6 cellular contexts compared by ENCODE assay signal in the genomic region with DNA sequence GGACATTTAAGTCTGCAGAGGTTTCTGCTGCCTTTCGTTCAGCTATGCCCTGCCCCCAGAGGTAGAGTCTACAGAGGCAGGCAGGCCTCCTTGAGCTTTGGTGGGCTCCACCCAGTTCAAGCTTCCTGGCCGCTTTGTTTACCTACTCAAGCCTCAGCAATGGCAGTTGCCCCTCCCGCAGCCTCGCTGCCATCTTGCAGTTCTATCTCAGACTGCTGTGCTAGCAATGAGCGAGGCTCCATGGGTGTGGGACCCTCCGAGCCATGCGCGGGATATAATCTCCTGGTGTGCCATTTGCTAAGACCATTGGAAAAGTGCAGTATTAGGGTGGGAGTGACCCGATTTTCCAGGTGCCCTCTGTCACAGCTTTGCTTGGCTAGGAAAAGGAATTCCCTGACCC. TPM values are rescaled to one million over a fixed set of nuclear protein-coding genes. Genes with fewer than 3 reads are reported as not detected.
"Had no signal": no experiment of that assay in that cellular context is flagged by ENCODE, and none has a peak within 500 bp of the region (broad histone marks: within the 10 kb centered on the region; RNA-seq: fewer than 3 reads in every experiment).

No MANE protein-coding gene starts in this region.

RNA-seq across cellular contexts. Expression of a gene that starts 26.8 kb away (rescaled TPM):
- total RNA-seq: subcutaneous adipose tissue, suprapubic skin, thyroid gland, tibial nerve, transverse colon, vagina had no signal
